ENCODE assay signal across 1 cellular context in genomic region chr2:237532225-237532624, GRCh38.
TF ChIP-seq lines count a peak whose summit lies in the region.

No MANE protein-coding gene starts in this region.

TF ChIP-seq in endothelial cell of umbilical vein, 7 proteins besides CTCF, POLR2A, EP300 and RAD21 (continued from another document):
- TF ChIP-seq GATA2 (IDR thresholded peaks at IDR 0.05; ENCODE audit: insufficient read depth, insufficient read length, low read depth, low read length) = no peak
- TF ChIP-seq EZH2 (IDR thresholded peaks at IDR 0.05; ENCODE audit: borderline replicate concordance, low read depth, low read length, severe bottlenecking) = no peak
- no peak for TF ChIP-seq POLR2AphosphoS5 (IDR thresholded peaks at IDR 0.05; ENCODE audit: insufficient read depth, low read depth, low read length)
- TF ChIP-seq MAX (IDR thresholded peaks at IDR 0.05; ENCODE audit: insufficient read depth, insufficient read length) = no peak
- TF ChIP-seq JUN (IDR thresholded peaks at IDR 0.05; ENCODE audit: borderline replicate concordance, insufficient read depth, insufficient read length, low read depth) = no peak
